9 cellular contexts compared by ENCODE assay signal in genomic region chr14:101077511-101078074, GRCh38.
DNase-seq lines count a peak whose midpoint lies in the region; ATAC-seq and TF ChIP-seq lines count a peak whose summit lies in the region.
"Had no signal": no experiment of that assay in that cellular context is flagged by ENCODE, and none has a peak within 500 bp of the region (broad histone marks: within the 10 kb centered on the region; RNA-seq: fewer than 3 reads in every experiment).

No MANE protein-coding gene starts in this region.

- BruUV-seq in PC-3 (replicated peaks; lab: Mats Ljungman, UMichigan) = no TSS peak

- intact Hi-C loops in PC-3 (cut with micrococcal nuclease) = no loop called here

- CTCF ChIA-PET in PC-3 (lab: Charles Lee) = no interaction called here

- H3K36me3 ChIP-seq in HUES6 (ENCODE audit: control insufficient read depth, insufficient read depth, low read length) = no peaks in the 10 kb centered on the region
- no peaks in the 10 kb centered on the region for H3K36me3 ChIP-seq in SK-N-MC (ENCODE audit: insufficient read depth, low read length)
- H3K36me3 ChIP-seq in PC-3 (ENCODE audit: low read depth, low read length) = no peaks in the 10 kb centered on the region

- H3K9ac ChIP-seq in HUES6 (ENCODE audit: low read length) (no peak overlapping the region), SK-N-MC (ENCODE audit: insufficient read length) (no peak overlapping the region), PC-3 (ENCODE audit: low read length) (no peak overlapping the region)

- H3K79me2 ChIP-seq in PC-3 (ENCODE audit: low read length) = no peaks in the 10 kb centered on the region

- ATAC-seq in HG02981 (IDR thresholded peaks at IDR 0.05; ENCODE audit: unreplicated experiment) (no peak), PC-3 (no peak), HG03175 (IDR thresholded peaks at IDR 0.05; ENCODE audit: unreplicated experiment) (no peak)

- TF ChIP-seq CTCF in PC-3 (conservative IDR thresholded peaks at IDR 0.05; ENCODE audit: low read depth, low read length) = no peak

- no peak overlapping the region for H2AFZ ChIP-seq in PC-3 (ENCODE audit: low read length)

- H3K4me1 ChIP-seq in HUES6 (ENCODE audit: control insufficient read depth, insufficient read depth, low read length) (peaks cover 31% of the 10 kb centered on the region), PC-3 (ENCODE audit: insufficient read depth, low read length) (peaks cover 18% of the 10 kb centered on the region)

- H3K27ac ChIP-seq in HUES6 (ENCODE audit: low read depth, low read length) = no peak overlapping the region
- H3K27ac ChIP-seq in SK-N-MC = no peak overlapping the region
- no peak overlapping the region for H3K27ac ChIP-seq in PC-3 (ENCODE audit: low read length)

- H3F3A ChIP-seq in PC-3 (ENCODE audit: low read length, unreplicated experiment) = no peaks in the 10 kb centered on the region

- POLR2A ChIA-PET in PC-3 (lab: Charles Lee; ENCODE audit: unreplicated experiment) = no interaction called here

- H4K20me1 ChIP-seq in PC-3 (ENCODE audit: low read length) = no peaks in the 10 kb centered on the region

- H3K4me3 ChIP-seq in HUES6 (ENCODE audit: low read depth, low read length) = peak overlapping the region; percentile 56
- peak overlapping the region; percentile 33 for H3K4me3 ChIP-seq in SK-N-MC
- peak overlapping the region; percentile 35 for H3K4me3 ChIP-seq in iPS-11a (ENCODE audit: low read depth, low read length)
- H3K4me3 ChIP-seq in skeletal muscle cell (ENCODE audit: low read depth, low read length) = peak overlapping the region; percentile 27
- no peak overlapping the region for H3K4me3 ChIP-seq in PC-3 (ENCODE audit: low read length)

- H3K9me3 ChIP-seq in HUES6 (ENCODE audit: control insufficient read depth, insufficient read depth, low read depth, low read length) (no peaks in the 10 kb centered on the region), SK-N-MC (ENCODE audit: low read depth, low read length) (no peaks in the 10 kb centered on the region), PC-3 (ENCODE audit: low read length) (no peaks in the 10 kb centered on the region)

- DNase-seq in SK-N-MC (ENCODE audit: low read depth, low spot score) = no peak
- no peak for DNase-seq in skeletal muscle cell (ENCODE audit: low read depth)
- DNase-seq in PC-3 = no peak
- DNase-seq: activated CD4-positive, alpha-beta T cell treated with anti-CD3 and anti-CD28 coated beads for 48 hours; NCI-H526 treated with DMSO at 0.1 percent for 48 hours had no signal

- H3K27me3 ChIP-seq in HUES6 (ENCODE audit: control insufficient read depth, insufficient read depth, low read length) (peaks cover 49% of the 10 kb centered on the region), PC-3 (ENCODE audit: low read length) (no peaks in the 10 kb centered on the region)

- H3K9me2 ChIP-seq in PC-3 (replicated peaks; ENCODE audit: low read length) = no peaks in the 10 kb centered on the region

- H3K4me2 ChIP-seq in PC-3 (ENCODE audit: low read length) = no peak overlapping the region
